ENCODE assay signal across 8 cellular contexts in the genomic region with DNA sequence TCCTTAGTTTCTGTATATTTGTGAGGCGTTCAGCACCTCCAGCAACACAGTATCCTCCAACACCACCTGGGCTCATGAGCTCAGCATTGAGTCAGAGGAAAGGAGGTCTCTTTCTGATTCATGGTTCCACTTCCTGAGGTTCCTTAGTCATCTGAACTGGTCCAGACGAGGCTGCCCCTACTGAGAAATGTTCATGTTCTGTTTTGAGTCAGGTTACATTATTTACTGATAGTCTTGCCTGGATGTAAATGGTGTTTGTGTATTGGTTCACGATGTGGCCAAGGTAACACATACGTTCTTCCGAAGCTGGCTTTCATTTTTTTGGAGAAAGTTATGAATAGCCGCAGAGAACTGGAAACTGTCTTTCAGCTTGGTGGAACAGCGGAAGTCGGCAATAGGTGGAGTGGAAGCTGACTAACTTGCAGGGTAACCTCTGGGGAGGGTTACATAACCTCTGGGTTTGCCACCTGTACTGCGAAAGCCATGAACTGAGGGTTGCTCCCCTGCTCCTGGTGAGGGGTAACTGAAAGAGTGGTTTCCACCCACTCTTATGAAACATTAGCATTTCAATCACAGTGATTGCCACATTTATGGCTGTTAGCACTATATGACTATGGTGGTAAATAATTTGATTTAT.
A peak's percentile ranks its signal among the peaks of the same experiment; 100 is the strongest.
DNase-seq lines count a peak whose midpoint lies in the region; ATAC-seq and TF ChIP-seq lines count a peak whose summit lies in the region.

No MANE protein-coding gene starts in this region.

- H4K20me1 ChIP-seq in SU-DHL-6 (ENCODE audit: low read depth, low read length) = no peaks in the 10 kb centered on the region

- peak overlapping the region; percentile 98 for H3K27ac ChIP-seq in SU-DHL-6 (ENCODE audit: low read depth, low read length)

- no peaks in the 10 kb centered on the region for H3K36me3 ChIP-seq in SU-DHL-6 (ENCODE audit: low read length)

- peak overlapping the region; percentile 55 for H3K9ac ChIP-seq in SU-DHL-6 (ENCODE audit: low read length)

- ATAC-seq in GM19035 (IDR thresholded peaks at IDR 0.05; ENCODE audit: unreplicated experiment) (peak; percentile 68), HG03066 (IDR thresholded peaks at IDR 0.05; ENCODE audit: low read depth, unreplicated experiment) (peak; percentile 59)

- H3K9me2 ChIP-seq in SU-DHL-6 (replicated peaks; ENCODE audit: insufficient read depth, low read length) = no peaks in the 10 kb centered on the region

- DNase-seq in amniotic stem cell (lab: John Stamatoyannopoulos, UW) = peak; percentile 35
- peak; percentile 23 to 61 (median 46) for DNase-seq in stimulated activated CD4-positive, alpha-beta T cell treated with anti-CD3 and anti-CD28 coated beads, Interleukin-1b, Interleukin-23, amount 100 ng/mL, for 24 hours (ENCODE audit: low read depth in 4 of 4, low spot score in 1 of 4)
- DNase-seq in DMS79 treated with DMSO at 0.1 percent for 48 hours (lab: John Stamatoyannopoulos, UW) = no peak
- DNase-seq in NCI-H82 (lab: John Stamatoyannopoulos, UW) = no peak
- DNase-seq in NCI-H1436 (lab: John Stamatoyannopoulos, UW) = no peak

- TF ChIP-seq CTCF in SU-DHL-6 (IDR thresholded peaks at IDR 0.05; ENCODE audit: insufficient read depth, low read length, poor library complexity, severe bottlenecking) = no peak

- peak overlapping the region; percentile 58 for H3K4me2 ChIP-seq in SU-DHL-6 (ENCODE audit: low read depth, low read length, poor library complexity, severe bottlenecking)

- H3F3A ChIP-seq in SU-DHL-6 (ENCODE audit: insufficient read depth) = peaks cover 48% of the 10 kb centered on the region

- no peaks in the 10 kb centered on the region for H3K27me3 ChIP-seq in SU-DHL-6 (ENCODE audit: low read length)

- peak overlapping the region; percentile 53 for H3K4me3 ChIP-seq in SU-DHL-6 (ENCODE audit: insufficient read depth, low read length, poor library complexity, severe bottlenecking)

- no peaks in the 10 kb centered on the region for H3K9me3 ChIP-seq in SU-DHL-6 (ENCODE audit: insufficient read depth, low read length)

- no peaks in the 10 kb centered on the region for H3K79me2 ChIP-seq in SU-DHL-6 (ENCODE audit: insufficient read depth, low read length)

- peak overlapping the region; percentile 30 for H2AFZ ChIP-seq in SU-DHL-6 (ENCODE audit: low read depth, low read length, severe bottlenecking)

Comparison
In these comparisons a context has a peak if more than half of its experiments do, and no peak if none do; other contexts are left out.
1. DNase-seq: peak in amniotic stem cell (single experiment) and stimulated activated CD4-positive, alpha-beta T cell treated with anti-CD3 and anti-CD28 coated beads, Interleukin-1b, Interleukin-23, amount 100 ng/mL, for 24 hours (4 of 4); none in DMS79 treated with DMSO at 0.1 percent for 48 hours (single experiment), NCI-H82 (single experiment) and NCI-H1436 (single experiment).